2 cellular contexts compared by ENCODE assay signal in the genomic region with DNA sequence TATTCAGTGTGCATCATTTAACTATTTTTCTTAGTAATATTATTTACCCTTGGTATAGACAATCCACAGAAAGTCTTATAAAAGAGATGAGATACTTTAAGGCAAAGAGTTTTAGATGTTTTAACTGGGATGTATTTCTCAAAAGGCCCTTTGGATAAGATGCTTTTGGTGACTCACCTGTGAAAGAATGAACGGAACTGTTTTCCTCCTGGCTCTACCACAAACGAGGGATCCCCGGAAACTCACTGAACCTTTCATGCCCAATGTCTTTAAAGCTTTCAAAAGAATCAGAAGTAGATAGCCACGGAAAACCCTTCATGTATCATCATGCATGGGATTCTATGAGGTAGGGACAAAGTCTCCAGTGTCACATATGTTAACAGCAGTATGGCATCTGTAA.
TF ChIP-seq lines count a peak whose summit lies in the region.

No MANE protein-coding gene starts in this region.

TF ChIP-seq in SK-N-SH, 30 proteins besides CTCF, POLR2A, EP300 and RAD21:
- TF ChIP-seq ZBTB33 (IDR thresholded peaks at IDR 0.05; ENCODE audit: borderline replicate concordance, low read depth) (no peak), YY1 (IDR thresholded peaks at IDR 0.05; ENCODE audit: low read depth) (no peak), MXI1 (IDR thresholded peaks at IDR 0.05; ENCODE audit: low read depth, low read length) (no peak), FOXJ3 (CRISPR knock-in tag; IDR thresholded peaks at IDR 0.05) (no peak), MEF2A (IDR thresholded peaks at IDR 0.05; ENCODE audit: borderline replicate concordance, low read depth) (no peak), RXRA (IDR thresholded peaks at IDR 0.05; ENCODE audit: borderline replicate concordance, low read depth) (no peak), MAX (IDR thresholded peaks at IDR 0.05; ENCODE audit: low read depth) (no peak), JUND (IDR thresholded peaks at IDR 0.05) (no peak), RCOR1 (IDR thresholded peaks at IDR 0.05; ENCODE audit: low read length) (no peak), FOXM1 (IDR thresholded peaks at IDR 0.05; ENCODE audit: low read depth) (no peak)
- TF ChIP-seq, protein P1, sequence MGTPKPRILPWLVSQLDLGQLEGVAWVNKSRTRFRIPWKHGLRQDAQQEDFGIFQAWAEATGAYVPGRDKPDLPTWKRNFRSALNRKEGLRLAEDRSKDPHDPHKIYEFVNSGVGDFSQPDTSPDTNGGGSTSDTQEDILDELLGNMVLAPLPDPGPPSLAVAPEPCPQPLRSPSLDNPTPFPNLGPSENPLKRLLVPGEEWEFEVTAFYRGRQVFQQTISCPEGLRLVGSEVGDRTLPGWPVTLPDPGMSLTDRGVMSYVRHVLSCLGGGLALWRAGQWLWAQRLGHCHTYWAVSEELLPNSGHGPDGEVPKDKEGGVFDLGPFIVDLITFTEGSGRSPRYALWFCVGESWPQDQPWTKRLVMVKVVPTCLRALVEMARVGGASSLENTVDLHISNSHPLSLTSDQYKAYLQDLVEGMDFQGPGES (IDR thresholded peaks at IDR 0.05; ENCODE audit: low read depth, low read length) = no peak
- TF ChIP-seq, protein P2, sequence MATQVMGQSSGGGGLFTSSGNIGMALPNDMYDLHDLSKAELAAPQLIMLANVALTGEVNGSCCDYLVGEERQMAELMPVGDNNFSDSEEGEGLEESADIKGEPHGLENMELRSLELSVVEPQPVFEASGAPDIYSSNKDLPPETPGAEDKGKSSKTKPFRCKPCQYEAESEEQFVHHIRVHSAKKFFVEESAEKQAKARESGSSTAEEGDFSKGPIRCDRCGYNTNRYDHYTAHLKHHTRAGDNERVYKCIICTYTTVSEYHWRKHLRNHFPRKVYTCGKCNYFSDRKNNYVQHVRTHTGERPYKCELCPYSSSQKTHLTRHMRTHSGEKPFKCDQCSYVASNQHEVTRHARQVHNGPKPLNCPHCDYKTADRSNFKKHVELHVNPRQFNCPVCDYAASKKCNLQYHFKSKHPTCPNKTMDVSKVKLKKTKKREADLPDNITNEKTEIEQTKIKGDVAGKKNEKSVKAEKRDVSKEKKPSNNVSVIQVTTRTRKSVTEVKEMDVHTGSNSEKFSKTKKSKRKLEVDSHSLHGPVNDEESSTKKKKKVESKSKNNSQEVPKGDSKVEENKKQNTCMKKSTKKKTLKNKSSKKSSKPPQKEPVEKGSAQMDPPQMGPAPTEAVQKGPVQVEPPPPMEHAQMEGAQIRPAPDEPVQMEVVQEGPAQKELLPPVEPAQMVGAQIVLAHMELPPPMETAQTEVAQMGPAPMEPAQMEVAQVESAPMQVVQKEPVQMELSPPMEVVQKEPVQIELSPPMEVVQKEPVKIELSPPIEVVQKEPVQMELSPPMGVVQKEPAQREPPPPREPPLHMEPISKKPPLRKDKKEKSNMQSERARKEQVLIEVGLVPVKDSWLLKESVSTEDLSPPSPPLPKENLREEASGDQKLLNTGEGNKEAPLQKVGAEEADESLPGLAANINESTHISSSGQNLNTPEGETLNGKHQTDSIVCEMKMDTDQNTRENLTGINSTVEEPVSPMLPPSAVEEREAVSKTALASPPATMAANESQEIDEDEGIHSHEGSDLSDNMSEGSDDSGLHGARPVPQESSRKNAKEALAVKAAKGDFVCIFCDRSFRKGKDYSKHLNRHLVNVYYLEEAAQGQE (IDR thresholded peaks at IDR 0.05; ENCODE audit: low read depth, low read length) = no peak
- TF ChIP-seq, protein P3, sequence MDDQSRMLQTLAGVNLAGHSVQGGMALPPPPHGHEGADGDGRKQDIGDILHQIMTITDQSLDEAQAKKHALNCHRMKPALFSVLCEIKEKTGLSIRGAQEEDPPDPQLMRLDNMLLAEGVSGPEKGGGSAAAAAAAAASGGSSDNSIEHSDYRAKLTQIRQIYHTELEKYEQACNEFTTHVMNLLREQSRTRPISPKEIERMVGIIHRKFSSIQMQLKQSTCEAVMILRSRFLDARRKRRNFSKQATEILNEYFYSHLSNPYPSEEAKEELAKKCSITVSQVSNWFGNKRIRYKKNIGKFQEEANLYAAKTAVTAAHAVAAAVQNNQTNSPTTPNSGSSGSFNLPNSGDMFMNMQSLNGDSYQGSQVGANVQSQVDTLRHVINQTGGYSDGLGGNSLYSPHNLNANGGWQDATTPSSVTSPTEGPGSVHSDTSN (IDR thresholded peaks at IDR 0.05) = no peak
TF ChIP-seq in SK-N-SH: peak in this region for 0.

TF ChIP-seq in SK-N-SH treated with all-trans-retinoic acid at 6 μM for 48 hours, 23 proteins besides CTCF, POLR2A, EP300 and RAD21 (continued from another document):
- TF ChIP-seq, protein P4, sequence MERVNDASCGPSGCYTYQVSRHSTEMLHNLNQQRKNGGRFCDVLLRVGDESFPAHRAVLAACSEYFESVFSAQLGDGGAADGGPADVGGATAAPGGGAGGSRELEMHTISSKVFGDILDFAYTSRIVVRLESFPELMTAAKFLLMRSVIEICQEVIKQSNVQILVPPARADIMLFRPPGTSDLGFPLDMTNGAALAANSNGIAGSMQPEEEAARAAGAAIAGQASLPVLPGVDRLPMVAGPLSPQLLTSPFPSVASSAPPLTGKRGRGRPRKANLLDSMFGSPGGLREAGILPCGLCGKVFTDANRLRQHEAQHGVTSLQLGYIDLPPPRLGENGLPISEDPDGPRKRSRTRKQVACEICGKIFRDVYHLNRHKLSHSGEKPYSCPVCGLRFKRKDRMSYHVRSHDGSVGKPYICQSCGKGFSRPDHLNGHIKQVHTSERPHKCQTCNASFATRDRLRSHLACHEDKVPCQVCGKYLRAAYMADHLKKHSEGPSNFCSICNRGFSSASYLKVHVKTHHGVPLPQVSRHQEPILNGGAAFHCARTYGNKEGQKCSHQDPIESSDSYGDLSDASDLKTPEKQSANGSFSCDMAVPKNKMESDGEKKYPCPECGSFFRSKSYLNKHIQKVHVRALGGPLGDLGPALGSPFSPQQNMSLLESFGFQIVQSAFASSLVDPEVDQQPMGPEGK (CRISPR knock-in tag; IDR thresholded peaks at IDR 0.05; ENCODE audit: borderline replicate concordance) = no peak
- no peak for TF ChIP-seq BACH2 (CRISPR knock-in tag; IDR thresholded peaks at IDR 0.05; ENCODE audit: borderline replicate concordance)
- TF ChIP-seq TCF4 (CRISPR knock-in tag; IDR thresholded peaks at IDR 0.05; ENCODE audit: borderline replicate concordance) = no peak
- no peak for TF ChIP-seq ZC3H10 (CRISPR knock-in tag; IDR thresholded peaks at IDR 0.05)
- no peak for TF ChIP-seq SNAI2 (CRISPR knock-in tag; IDR thresholded peaks at IDR 0.05)
- no peak for TF ChIP-seq GLIS3 (CRISPR knock-in tag; IDR thresholded peaks at IDR 0.05)
